11 cellular contexts compared by ENCODE assay signal in genomic region chr18:45838302-45839070, GRCh38. TPM values are rescaled to one million over a fixed set of nuclear protein-coding genes. Genes with fewer than 3 reads are reported as not detected.
DNase-seq lines count a peak whose midpoint lies in the region; ATAC-seq and TF ChIP-seq lines count a peak whose summit lies in the region.
"Had no signal": no experiment of that assay in that cellular context is flagged by ENCODE, and none has a peak within 500 bp of the region (broad histone marks: within the 10 kb centered on the region; RNA-seq: fewer than 3 reads in every experiment).

No MANE protein-coding gene starts in this region.

- H3K36me3 Mint-ChIP-seq in activated T-cell treated with anti-CD3 and anti-CD28 coated beads, Interleukin-2, amount 50 U/mL, for 4 hours (ENCODE audit: insufficient read depth) = no peaks in the 10 kb centered on the region

- H3K27ac ChIP-seq in brain microvascular endothelial cell (no peak overlapping the region), right lobe of liver (no peak overlapping the region), stomach (peak overlapping the region in 1 of 5 donors; percentile 20)

- no peaks in the 10 kb centered on the region for H3K9me3 Mint-ChIP-seq in activated T-cell treated with anti-CD3 and anti-CD28 coated beads, Interleukin-2, amount 50 U/mL, for 4 hours

- H3K27me3 ChIP-seq in brain microvascular endothelial cell (replicated peaks) = no peaks in the 10 kb centered on the region
- no peaks in the 10 kb centered on the region for H3K27me3 ChIP-seq in right lobe of liver
- H3K27me3 ChIP-seq in stomach = peaks cover 0 to 40% (median 16%) of the 10 kb centered on the region in 3 donors

- TF ChIP-seq POLR2A in right lobe of liver (IDR thresholded peaks at IDR 0.05) = no peak
- no peak for TF ChIP-seq POLR2A in stomach (IDR thresholded peaks at IDR 0.05)

- 54% methylated on average over 3 of the region's 53 CpGs for WGBS in right lobe of liver (ENCODE audit: insufficient coverage, low coverage, low lambda C conversion rate, missing lambda C conversion rate)
- WGBS in stomach, 5 donors = 13 to 25% (median 18%) methylated on average over 20 to 53 of the region's 53 CpGs

- H3K36me3 ChIP-seq in brain microvascular endothelial cell (replicated peaks) (no peaks in the 10 kb centered on the region), right lobe of liver (no peaks in the 10 kb centered on the region), stomach (no peaks in the 10 kb centered on the region)

- H3K4me1 ChIP-seq in right lobe of liver (peaks cover 0 to 9% (median 0%) of the 10 kb centered on the region in 4 donors), stomach (peaks cover 30 to 58% (median 44%) of the 10 kb centered on the region in 4 donors)

- intact Hi-C loops in right lobe of liver (cut with DNase I) = loop anchor here in 1 of 2 donors (10.0 kb wide), 1 partner anchor 114 kb away; the partner anchor contains the start of gene SLC14A1
- intact Hi-C loops in stomach (cut with DNase I; ENCODE audit: low total_unique reads) = no loop called here
- intact Hi-C loops in posterior vena cava (cut with DNase I) = loop anchor here in 1 of 2 donors (10.0 kb wide), 1 partner anchor 114 kb away; the partner anchor contains the start of gene SLC14A1

- TF ChIP-seq CTCF in brain microvascular endothelial cell (IDR thresholded peaks at IDR 0.05; ENCODE audit: low read depth, low read length, missing control alignments) (no peak), right lobe of liver (IDR thresholded peaks at IDR 0.05) (peak in 1 of 4 donors; percentile 6), stomach (IDR thresholded peaks at IDR 0.05) (no peak)

- H3K9me3 ChIP-seq in right lobe of liver = no peaks in the 10 kb centered on the region
- no peaks in the 10 kb centered on the region for H3K9me3 ChIP-seq in stomach

- peaks cover 43% of the 10 kb centered on the region for H3K27me3 Mint-ChIP-seq in activated T-cell treated with anti-CD3 and anti-CD28 coated beads, Interleukin-2, amount 50 U/mL, for 4 hours (ENCODE audit: low read depth)

- H3K4me1 Mint-ChIP-seq in activated T-cell treated with anti-CD3 and anti-CD28 coated beads, Interleukin-2, amount 50 U/mL, for 4 hours (ENCODE audit: low read depth) = peaks cover 11% of the 10 kb centered on the region

- H3K4me3 ChIP-seq in brain microvascular endothelial cell (ENCODE audit: low read depth, low read length) = peak overlapping the region; percentile 15
- peak overlapping the region; percentile 7 to 18 (median 11) for H3K4me3 ChIP-seq in right lobe of liver
- peak overlapping the region; percentile 33 to 54 (median 37) for H3K4me3 ChIP-seq in stomach

- DNase-seq in activated T-cell treated with anti-CD3 and anti-CD28 coated beads, Interleukin-2, amount 50 U/mL, for 4 hours = no peak
- DNase-seq in activated T-cell treated with anti-CD3 and anti-CD28 coated beads, Interleukin-2, amount 50 U/mL, for 48 hours = no peak
- no peak for DNase-seq in brain microvascular endothelial cell
- peak; percentile 79 to 84 (median 83) for DNase-seq in right lobe of liver
- DNase-seq in stomach = no peak
- DNase-seq in posterior vena cava (ENCODE audit: low spot score) = no peak
- no peak for DNase-seq in T-helper 2 cell
- no peak for DNase-seq in inferior parietal cortex (ENCODE audit: extremely low spot score)
- DNase-seq: NCI-H1436 treated with DMSO at 0.1 percent for 48 hours, SIG-M5 had no signal

- ATAC-seq in activated T-cell treated with anti-CD3 and anti-CD28 coated beads, Interleukin-2, amount 50 U/mL, for 4 hours = no peak
- peak; percentile 77 to 85 (median 81) for ATAC-seq in right lobe of liver

- no peak for TF ChIP-seq EP300 in stomach (IDR thresholded peaks at IDR 0.05)

- peak overlapping the region; percentile 22 for H3K4me3 Mint-ChIP-seq in activated T-cell treated with anti-CD3 and anti-CD28 coated beads, Interleukin-2, amount 50 U/mL, for 4 hours

- in situ Hi-C loops in brain microvascular endothelial cell (cut with HindIII; ENCODE audit: low pct_ligation_motif_present, low sequenced_read_pairs) = no loop called here

RNA-seq across cellular contexts. Expression of gene SIGLEC15, which starts 13.0 kb away (rescaled TPM):
- total RNA-seq in activated T-cell treated with anti-CD3 and anti-CD28 coated beads, Interleukin-2, amount 50 U/mL, for 4 hours = not detected
- total RNA-seq in right lobe of liver (under 1 TPM in 4 of 6 experiments, not detected in 2; 0.12 to 0.35 (median 0.19) TPM), stomach (1 to 10 TPM in 1 of 5 donors, under 1 TPM in 1, not detected in 3; 0.92 to 5.5 TPM), posterior vena cava (under 1 TPM; 0.46 to 0.90 TPM)
- polyA plus RNA-seq in stomach = under 1 TPM; 0.10 to 0.76 (median 0.25) TPM
- total RNA-seq: lung microvascular endothelial cell had no signal

Comparison
In these comparisons a context has a peak if more than half of its experiments do, and no peak if none do; other contexts are left out.
1. ATAC-seq: peak in right lobe of liver (4 of 4); none in activated T-cell treated with anti-CD3 and anti-CD28 coated beads, Interleukin-2, amount 50 U/mL, for 4 hours (0 of 2).
2. DNase-seq: peak in right lobe of liver (3 of 3); none in activated T-cell treated with anti-CD3 and anti-CD28 coated beads, Interleukin-2, amount 50 U/mL, for 4 hours (single experiment), activated T-cell treated with anti-CD3 and anti-CD28 coated beads, Interleukin-2, amount 50 U/mL, for 48 hours (0 of 2), brain microvascular endothelial cell (single experiment), stomach (single experiment), posterior vena cava (single experiment), T-helper 2 cell (0 of 5) and inferior parietal cortex (single experiment).
3. Peak in every context shown above with its lines, with median percentiles within 50 percentile points of each other: H3K4me3 ChIP-seq.